8 cellular contexts compared by ENCODE assay signal in genomic region chr2:111122631-111123421, GRCh38. TPM values are rescaled to one million over a fixed set of nuclear protein-coding genes. Genes with fewer than 3 reads are reported as not detected.
A peak's percentile ranks its signal among the peaks of the same experiment; 100 is the strongest.
DNase-seq lines count a peak whose midpoint lies in the region; ATAC-seq and TF ChIP-seq lines count a peak whose summit lies in the region.

No MANE protein-coding gene starts in this region.

- ATAC-seq in GM21423 (IDR thresholded peaks at IDR 0.05; ENCODE audit: unreplicated experiment) (peak; percentile 3), GM19395 (IDR thresholded peaks at IDR 0.05; ENCODE audit: unreplicated experiment) (no peak)
- ATAC-seq in stimulated activated naive CD8-positive, alpha-beta T cell treated with anti-CD3 and anti-CD28 coated beads, Interleukin-15, Interleukin-2, amounts not matched to agents 100 U/mL and 50 U/mL, for 24 hours: no peak

- H3K4me3 ChIP-seq in epithelial cell of proximal tubule (ENCODE audit: low read depth, low read length): peak overlapping the region; percentile 84

- TF ChIP-seq CTCF in epithelial cell of proximal tubule (conservative IDR thresholded peaks at IDR 0.05; ENCODE audit: low read depth, low read length): no peak

- DNase-seq in AML-193 (lab: John Stamatoyannopoulos, UW) (peak; percentile 41 to 44), NCI-H460 (ENCODE audit: extremely low read depth, low read depth) (peak; percentile 66), epithelial cell of proximal tubule (ENCODE audit: low read depth) (no peak), mesenteric fat pad (ENCODE audit: low spot score) (peak; percentile 92)
- peak; percentile 76 for DNase-seq in activated CD8-positive, alpha-beta memory T cell treated with anti-CD3 and anti-CD28 coated beads for 24 hours
- DNase-seq in stimulated activated naive CD8-positive, alpha-beta T cell treated with anti-CD3 and anti-CD28 coated beads, Interleukin-15, Interleukin-2, amounts not matched to agents 100 U/mL and 50 U/mL, for 24 hours: peak; percentile 55

RNA-seq across cellular contexts. Expression of gene BCL2L11, which starts 2.1 kb away (rescaled TPM):
- total RNA-seq in NCI-H460 (2014; rRNA removed; shearing (Covaris generic)): 3.8 and 7.1 TPM in 2 replicates
- 3.8 and 4.8 TPM in 2 replicates for polyA plus RNA-seq in NCI-H460 (2014; cell fraction: nucleus; rRNA removed)
- total RNA-seq in epithelial cell of proximal tubule: 3.5 and 4.1 TPM in 2 replicates
- total RNA-seq in mesenteric fat pad: 9.0 TPM
